ENCODE assay signal across 8 cellular contexts in the genomic region with DNA sequence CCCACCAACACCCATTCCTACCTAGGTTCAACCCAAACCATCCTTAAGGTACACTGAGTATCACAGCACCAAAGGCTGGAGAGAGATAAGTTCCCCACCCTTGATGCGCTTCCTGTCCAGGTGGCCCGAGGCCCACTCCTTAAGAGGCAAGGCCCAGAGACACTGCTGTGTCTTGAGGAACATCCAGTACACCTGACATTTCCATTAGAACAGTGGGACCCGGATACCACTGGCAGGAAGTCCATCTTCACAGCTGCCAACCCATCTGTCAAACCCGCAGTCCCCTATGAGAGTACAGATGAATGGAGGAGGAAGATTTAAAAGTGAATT. TPM values are rescaled to one million over a fixed set of nuclear protein-coding genes. Genes with fewer than 3 reads are reported as not detected.
A peak's percentile ranks its signal among the peaks of the same experiment; 100 is the strongest.
DNase-seq lines count a peak whose midpoint lies in the region; ATAC-seq and TF ChIP-seq lines count a peak whose summit lies in the region.

No MANE protein-coding gene starts in this region.

- H3K27ac ChIP-seq in OCI-LY3 (ENCODE audit: low read length): no peak overlapping the region
- H3K27ac ChIP-seq in epithelial cell of prostate: peak overlapping the region; percentile 79
- H3K27ac ChIP-seq in psoas muscle: peak overlapping the region; percentile 90

- no peaks in the 10 kb centered on the region for H4K20me1 ChIP-seq in OCI-LY3 (ENCODE audit: insufficient read depth, low read length)

- ATAC-seq in GM18505 (IDR thresholded peaks at IDR 0.05; ENCODE audit: unreplicated experiment): peak; percentile 31
- peak in 2 of 4 donors; percentile 34 to 61 for ATAC-seq in psoas muscle

- intact Hi-C loops in psoas muscle (cut with DNase I) (no loop called here), head of caudate nucleus (cut with DNase I) (loop anchor here (10.0 kb wide), 1 partner anchor 462 kb away; no protein-coding TSS in a partner anchor)

- H3K4me1 ChIP-seq in OCI-LY3 (ENCODE audit: low read length) (peaks cover 11% of the 10 kb centered on the region; the same call in 1 of the 2 replicates), psoas muscle (peaks cover 27% of the 10 kb centered on the region)

- CTCF ChIA-PET in HEK293T (lab: Yijun Ruan, JAX): no interaction called here

- WGBS in psoas muscle, 3 donors: 22 to 27% (median 26%) methylated on average over 4 of the region's 4 CpGs

- H3K36me3 ChIP-seq in OCI-LY3 (replicated peaks; ENCODE audit: low read depth, low read length): no peaks in the 10 kb centered on the region
- no peaks in the 10 kb centered on the region for H3K36me3 ChIP-seq in psoas muscle (ENCODE audit: insufficient read depth in 1 of 2, low read depth in 1 of 2)

- no peaks in the 10 kb centered on the region for H3K79me2 ChIP-seq in OCI-LY3 (ENCODE audit: low read length)

- H3K9ac ChIP-seq in OCI-LY3 (ENCODE audit: low read length): peak overlapping the region; percentile 55

- H3K27me3 ChIP-seq in OCI-LY3 (ENCODE audit: low read depth, low read length) (no peaks in the 10 kb centered on the region), psoas muscle (ENCODE audit: insufficient read depth in 3 of 3, low read length in 2 of 3) (no peaks in the 10 kb centered on the region)

- H3K4me2 ChIP-seq in OCI-LY3 (ENCODE audit: low read length): peak overlapping the region; percentile 78

- DNase-seq in epithelial cell of prostate (ENCODE audit: low read depth, low spot score) (no peak), psoas muscle (no peak), NCI-H146 (lab: John Stamatoyannopoulos, UW) (no peak), HEK293T (ENCODE audit: extremely low spot score) (no peak), NCI-H526 treated with DMSO at 0.1 percent for 48 hours (lab: John Stamatoyannopoulos, UW) (no peak), head of caudate nucleus (no peak)

- no peak for TF ChIP-seq POLR2A in GM18505 (IDR thresholded peaks at IDR 0.05; ENCODE audit: borderline replicate concordance, extremely low read depth, insufficient read depth, insufficient read length)

- H3K4me3 ChIP-seq in OCI-LY3 (ENCODE audit: low read length) (peak overlapping the region; percentile 83), psoas muscle (peak overlapping the region; percentile 88)

- peak overlapping the region; percentile 92 for H2AFZ ChIP-seq in OCI-LY3 (ENCODE audit: low read depth, low read length)

- H3K9me3 ChIP-seq in OCI-LY3 (ENCODE audit: insufficient read depth, low read length) (no peaks in the 10 kb centered on the region), psoas muscle (no peaks in the 10 kb centered on the region)

- POLR2A ChIA-PET in HEK293T (lab: Yijun Ruan, JAX): interaction anchor here (1.2 to 2.9 kb wide), 2 partner anchors 9 to 24 kb away, joined by 3 to 17 read pairs; partner anchors contain the start of gene HIBCH

- no peak for TF ChIP-seq CTCF in OCI-LY3 (IDR thresholded peaks at IDR 0.05; ENCODE audit: low read depth, low read length)
- no peak for TF ChIP-seq CTCF in psoas muscle (IDR thresholded peaks at IDR 0.05)

TF ChIP-seq in HEK293T, 16 proteins besides CTCF, POLR2A, EP300 and RAD21:
- no peak for TF ChIP-seq L3MBTL2 (conservative IDR thresholded peaks at IDR 0.05)
- no peak for TF ChIP-seq FOXA1 (IDR thresholded peaks at IDR 0.05)
- TF ChIP-seq ARNT (IDR thresholded peaks at IDR 0.05): no peak
- no peak for TF ChIP-seq HDGF (IDR thresholded peaks at IDR 0.05; ENCODE audit: borderline replicate concordance)
- TF ChIP-seq FOXK2 (IDR thresholded peaks at IDR 0.05): no peak
- no peak for TF ChIP-seq ZNF384 (IDR thresholded peaks at IDR 0.05)
- TF ChIP-seq NFRKB (IDR thresholded peaks at IDR 0.05): no peak
- no peak for TF ChIP-seq BHLHE40 (IDR thresholded peaks at IDR 0.05; ENCODE audit: borderline replicate concordance)
- no peak for TF ChIP-seq FOXM1 (IDR thresholded peaks at IDR 0.05; ENCODE audit: borderline replicate concordance)
- TF ChIP-seq LEF1 (IDR thresholded peaks at IDR 0.05; ENCODE audit: borderline replicate concordance): no peak
- TF ChIP-seq SP1 (IDR thresholded peaks at IDR 0.05): no peak

RNA-seq across cellular contexts. Expression of gene INPP1, which starts 0.3 kb away (rescaled TPM):
- 10 to 100 TPM; 11.9 to 28.4 (median 16.5) TPM for total RNA-seq in psoas muscle
- 10 to 100 TPM; 16.0 to 24.8 (median 18.0) TPM for polyA plus RNA-seq in psoas muscle

RNA-seq across cellular contexts. Expression of gene HIBCH, which starts 23.5 kb away (rescaled TPM):
- total RNA-seq in psoas muscle: 10 to 100 TPM; 17.8 to 39.0 (median 28.4) TPM
- polyA plus RNA-seq in psoas muscle: 10 to 100 TPM; 17.3 to 22.3 (median 20.0) TPM
